ENCODE assay signal across 8 cellular contexts in genomic region chr1:113391643-113392271, GRCh38. TPM values are rescaled to one million over a fixed set of nuclear protein-coding genes. Genes with fewer than 3 reads are reported as not detected.
DNase-seq lines count a peak whose midpoint lies in the region; ATAC-seq and TF ChIP-seq lines count a peak whose summit lies in the region.

No MANE protein-coding gene starts in this region.

- peaks cover 9% of the 10 kb centered on the region; the same call in 1 of the 2 replicates for H4K20me1 ChIP-seq in OCI-LY3 (ENCODE audit: insufficient read depth, low read length)

- H3K4me3 ChIP-seq in OCI-LY3 (ENCODE audit: low read length) (peak overlapping the region; percentile 98), mesodermal cell (ENCODE audit: extremely low read depth, insufficient read depth, low read length, poor library complexity, severe bottlenecking) (peak overlapping the region; percentile 83)

- peak; percentile 37 for DNase-seq in activated CD4-positive, alpha-beta T cell treated with anti-CD3 and anti-CD28 coated beads, Interleukin-2, amount 10 ng/mL, durations not matched to agents 7 days and 5 days
- DNase-seq in activated CD4-positive, alpha-beta T cell treated with anti-CD3 and anti-CD28 coated beads, Interleukin-2, amount 50 U/mL, for 1 hour: no peak
- DNase-seq in cerebellum (ENCODE audit: low spot score) (peak; percentile 31), globus pallidus (ENCODE audit: low spot score) (no peak), GM19240 (ENCODE audit: insufficient read length, low spot score) (no peak)

- ATAC-seq in HG03045 (IDR thresholded peaks at IDR 0.05; ENCODE audit: unreplicated experiment): no peak

- no peaks in the 10 kb centered on the region for H3K79me2 ChIP-seq in OCI-LY3 (ENCODE audit: low read length)

- H3K9me3 ChIP-seq in OCI-LY3 (ENCODE audit: insufficient read depth, low read length) (no peaks in the 10 kb centered on the region), mesodermal cell (ENCODE audit: control insufficient read depth, low read length) (no peaks in the 10 kb centered on the region)

- peak overlapping the region; percentile 82 for H3K4me3 Mint-ChIP-seq in activated CD4-positive, alpha-beta T cell treated with anti-CD3 and anti-CD28 coated beads, Interleukin-2, amount 10 ng/mL, durations not matched to agents 7 days and 5 days

- H3K27ac Mint-ChIP-seq in activated CD4-positive, alpha-beta T cell treated with anti-CD3 and anti-CD28 coated beads, Interleukin-2, amount 10 ng/mL, durations not matched to agents 7 days and 5 days: peak overlapping the region; percentile 87

- no peak overlapping the region for H3K27ac ChIP-seq in OCI-LY3 (ENCODE audit: low read length)
- H3K27ac ChIP-seq in mesodermal cell (ENCODE audit: low read depth, low read length, severe bottlenecking): no peak overlapping the region

- H3K36me3 ChIP-seq in OCI-LY3 (replicated peaks; ENCODE audit: low read depth, low read length) (no peaks in the 10 kb centered on the region), mesodermal cell (ENCODE audit: control insufficient read depth, insufficient read depth, low read length) (no peaks in the 10 kb centered on the region)

- WGBS in mesodermal cell (ENCODE audit: insufficient coverage in 2 of 2), 2 experiments: 21 to 25% methylated on average over 9 of the region's 9 CpGs

- peaks cover 23% of the 10 kb centered on the region for H3K27me3 Mint-ChIP-seq in activated CD4-positive, alpha-beta T cell treated with anti-CD3 and anti-CD28 coated beads, Interleukin-2, amount 10 ng/mL, durations not matched to agents 7 days and 5 days

- no peak overlapping the region for H2AFZ ChIP-seq in OCI-LY3 (ENCODE audit: low read depth, low read length)

- TF ChIP-seq CTCF in OCI-LY3 (IDR thresholded peaks at IDR 0.05; ENCODE audit: low read depth, low read length): no peak

- peaks cover 16% of the 10 kb centered on the region; the same call in 1 of the 2 replicates for H3K27me3 ChIP-seq in OCI-LY3 (ENCODE audit: low read depth, low read length)

- POLR2A ChIA-PET in activated CD4-positive, alpha-beta T cell treated with anti-CD3 and anti-CD28 coated beads, Interleukin-2, amount 10 ng/mL, durations not matched to agents 7 days and 5 days (lab: Charles Lee): interaction anchor here (0.6 to 0.7 kb wide), 2 partner anchors 88 to 214 kb away, joined by 3 to 4 read pairs; no protein-coding TSS in a partner anchor

- H3K9me3 Mint-ChIP-seq in activated CD4-positive, alpha-beta T cell treated with anti-CD3 and anti-CD28 coated beads, Interleukin-2, amount 10 ng/mL, durations not matched to agents 7 days and 5 days: peaks cover 5% of the 10 kb centered on the region

- peaks cover 33% of the 10 kb centered on the region for H3K4me1 Mint-ChIP-seq in activated CD4-positive, alpha-beta T cell treated with anti-CD3 and anti-CD28 coated beads, Interleukin-2, amount 10 ng/mL, durations not matched to agents 7 days and 5 days

- H3K36me3 Mint-ChIP-seq in activated CD4-positive, alpha-beta T cell treated with anti-CD3 and anti-CD28 coated beads, Interleukin-2, amount 10 ng/mL, durations not matched to agents 7 days and 5 days (ENCODE audit: low read depth): peaks cover 2% of the 10 kb centered on the region

- H3K4me1 ChIP-seq in OCI-LY3 (ENCODE audit: low read length) (peaks cover 8% of the 10 kb centered on the region), mesodermal cell (ENCODE audit: control insufficient read depth, insufficient read depth, low read length, poor library complexity, severe bottlenecking) (peaks cover 8% of the 10 kb centered on the region)

- peak overlapping the region; percentile 97 for H3K4me2 ChIP-seq in OCI-LY3 (ENCODE audit: low read length)

- peak overlapping the region; percentile 93 for H3K9ac ChIP-seq in OCI-LY3 (ENCODE audit: low read length)

- CTCF ChIA-PET in activated CD4-positive, alpha-beta T cell treated with anti-CD3 and anti-CD28 coated beads, Interleukin-2, amount 10 ng/mL, durations not matched to agents 7 days and 5 days (lab: Charles Lee): interaction anchor here (0.9 kb wide), 1 partner anchor 319 kb away, joined by 3 read pairs; the partner anchor contains the start of gene LRIG2

RNA-seq across cellular contexts. Expression of gene MAGI3, which starts 1.4 kb away (rescaled TPM):
- 10 to 100 TPM; 10.8 to 11.0 TPM for total RNA-seq in activated CD4-positive, alpha-beta T cell treated with anti-CD3 and anti-CD28 coated beads, Interleukin-2, amount 10 ng/mL, durations not matched to agents 7 days and 5 days
- 22.2 TPM for total RNA-seq in cerebellum
- 8.6 TPM for polyA plus RNA-seq in mesodermal cell (2013, experiment 1 of 2)
- 9.0 TPM for polyA plus RNA-seq in mesodermal cell (2013, experiment 2 of 2)

Comparison
In these comparisons a context has a peak if more than half of its experiments do, and no peak if none do; other contexts are left out.
1. DNase-seq: peak in activated CD4-positive, alpha-beta T cell treated with anti-CD3 and anti-CD28 coated beads, Interleukin-2, amount 10 ng/mL, durations not matched to agents 7 days and 5 days (single experiment) and cerebellum (single experiment); none in activated CD4-positive, alpha-beta T cell treated with anti-CD3 and anti-CD28 coated beads, Interleukin-2, amount 50 U/mL, for 1 hour (single experiment), globus pallidus (single experiment) and GM19240 (single experiment).